Comparison of ENCODE assay signal across 16 cellular contexts in the genomic region with DNA sequence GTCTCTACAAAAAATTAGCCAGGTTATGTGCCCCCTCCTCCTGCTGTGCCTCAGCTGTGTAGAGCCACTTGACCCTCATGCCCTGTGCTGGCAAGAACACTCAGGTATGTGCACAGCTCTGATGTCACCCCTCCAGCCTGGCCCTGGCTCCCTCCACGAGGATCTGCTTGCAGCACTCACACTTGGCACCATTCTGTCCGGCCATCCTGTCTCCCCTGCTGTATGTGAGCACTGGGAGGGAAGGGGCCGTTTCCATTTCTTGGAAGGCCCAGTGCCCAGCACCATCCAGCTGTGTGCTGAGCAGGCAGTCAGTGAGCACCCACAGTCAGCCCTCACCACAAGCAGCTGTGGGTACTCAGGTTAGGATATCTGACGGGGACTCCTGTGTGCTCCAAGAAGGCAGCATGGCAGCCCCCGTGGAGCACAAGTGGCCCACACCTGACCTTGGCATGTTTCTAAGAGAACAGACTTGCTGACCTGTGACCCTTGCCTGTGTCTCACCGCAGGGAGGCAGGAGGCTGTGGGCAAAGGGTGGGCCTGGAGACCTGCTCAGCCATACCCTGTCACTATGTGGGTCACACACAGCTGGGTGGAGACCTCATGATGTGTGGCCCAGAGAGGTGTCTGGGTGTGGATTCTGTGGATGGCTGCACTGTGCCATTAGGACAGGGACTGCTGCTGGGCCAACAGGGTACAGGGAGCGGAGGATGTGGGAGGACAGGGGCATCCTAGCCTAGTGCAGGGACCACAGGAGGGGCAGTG. TPM values are rescaled to one million over a fixed set of nuclear protein-coding genes. Genes with fewer than 3 reads are reported as not detected.
DNase-seq lines count a peak whose midpoint lies in the region; ATAC-seq, FAIRE-seq and TF ChIP-seq lines count a peak whose summit lies in the region.
"Had no signal": no experiment of that assay in that cellular context is flagged by ENCODE, and none has a peak within 500 bp of the region (broad histone marks: within the 10 kb centered on the region; RNA-seq: fewer than 3 reads in every experiment).

No MANE protein-coding gene starts in this region.

- H3K79me1 ChIP-seq in mesenchymal stem cell (replicated peaks; ENCODE audit: low read length, poor library complexity, severe bottlenecking), result no peaks in the 10 kb centered on the region

- peaks cover 67% of the 10 kb centered on the region for H3K4me1 Mint-ChIP-seq in activated naive CD8-positive, alpha-beta T cell (ENCODE audit: low read depth)
- H3K4me1 Mint-ChIP-seq in activated naive CD8-positive, alpha-beta T cell treated with anti-CD3 and anti-CD28 coated beads for 36 hours, result peaks cover 54% of the 10 kb centered on the region
- peaks cover 68 to 89% (median 83%) of the 10 kb centered on the region in 3 donors for H3K4me1 Mint-ChIP-seq in naive B cell

- H3K4me2 ChIP-seq in K562 (ENCODE audit: insufficient read depth, low read length), result no peak overlapping the region
- no peak overlapping the region for H3K4me2 ChIP-seq in mesenchymal stem cell (ENCODE audit: low read length, poor library complexity, severe bottlenecking)

- H3K4ac ChIP-seq in mesenchymal stem cell (ENCODE audit: low read depth in 1 of 2, low read length in 2 of 2), result no peak overlapping the region

- no peak for TF ChIP-seq RAD21 in K562 (CRISPR knock-in tag; conservative IDR thresholded peaks at IDR 0.05 in 1 of 2, IDR thresholded peaks at IDR 0.05 in 1 of 2)

- H3K14ac ChIP-seq in mesenchymal stem cell (ENCODE audit: low read length in 2 of 2), result no peak overlapping the region

- in situ Hi-C loops in K562 (cut with MboI), result no loop called here

- FAIRE-seq in K562 (lab: Jason Lieb, UNC) (no peak), D721Med (lab: Jason Lieb, UNC) (no peak)

- peaks cover 23% of the 10 kb centered on the region for H3K36me3 Mint-ChIP-seq in activated naive CD8-positive, alpha-beta T cell
- H3K36me3 Mint-ChIP-seq in activated naive CD8-positive, alpha-beta T cell treated with anti-CD3 and anti-CD28 coated beads for 36 hours, result peaks cover 52% of the 10 kb centered on the region
- peaks cover 5 to 27% of the 10 kb centered on the region in 2 donors for H3K36me3 Mint-ChIP-seq in naive B cell

- H2BK12ac ChIP-seq in mesenchymal stem cell (ENCODE audit: low read length in 2 of 2), result peak overlapping the region in 1 of 2 experiments; percentile 32

- no TSS peak for BruUV-seq in K562 (replicated peaks; lab: Mats Ljungman, UMichigan)

- no peaks in the 10 kb centered on the region for H3K27me3 ChIP-seq in K562 (ENCODE audit: control insufficient read depth in 2 of 2, insufficient read depth in 2 of 2, low read length in 2 of 2)
- H3K27me3 ChIP-seq in aorta (ENCODE audit: control insufficient read depth in 1 of 2, insufficient read depth in 2 of 2, low read length in 1 of 2), result no peaks in the 10 kb centered on the region
- no peaks in the 10 kb centered on the region for H3K27me3 ChIP-seq in mesenchymal stem cell (ENCODE audit: control insufficient read depth in 1 of 2, insufficient read depth in 1 of 2, low read length in 2 of 2)
- H3K27me3 ChIP-seq: Peyer's patch, tibial nerve had no signal

- H2AFZ ChIP-seq in K562 (ENCODE audit: low read depth, low read length) (no peak overlapping the region), mesenchymal stem cell (ENCODE audit: low read depth, low read length) (no peak overlapping the region)

- no peak overlapping the region for H4K91ac ChIP-seq in mesenchymal stem cell (ENCODE audit: low read length)

- H3K36me3 ChIP-seq in K562 (ENCODE audit: control insufficient read depth, insufficient read depth, low read length), result peaks cover 7% of the 10 kb centered on the region; the same call in 2 of the 3 replicates
- H3K36me3 ChIP-seq in aorta (ENCODE audit: control insufficient read depth in 1 of 2, insufficient read depth in 2 of 2, low read length in 1 of 2), result no peaks in the 10 kb centered on the region
- peaks cover 6 to 12% of the 10 kb centered on the region in 2 experiments for H3K36me3 ChIP-seq in mesenchymal stem cell (ENCODE audit: control insufficient read depth in 1 of 2, insufficient read depth in 2 of 2, low read depth in 1 of 2, low read length in 2 of 2)

- no peak overlapping the region for H2BK5ac ChIP-seq in mesenchymal stem cell (ENCODE audit: low read depth, low read length, poor library complexity, severe bottlenecking)

- no peak overlapping the region for H3K4me3 Mint-ChIP-seq in activated naive CD8-positive, alpha-beta T cell
- no peak overlapping the region for H3K4me3 Mint-ChIP-seq in activated naive CD8-positive, alpha-beta T cell treated with anti-CD3 and anti-CD28 coated beads for 36 hours
- H3K4me3 Mint-ChIP-seq in naive B cell, result peak overlapping the region in 3 of 8 donors; percentile 13 to 64 (median 24)
- H3K4me3 Mint-ChIP-seq: activated CD8-positive, alpha-beta memory T cell treated with anti-CD3 and anti-CD28 coated beads, Interleukin-2, amount 10 ng/mL, durations not matched to agents 7 days and 5 days; activated naive CD4-positive, alpha-beta T cell treated with anti-CD3 and anti-CD28 coated beads, Interleukin-2, amount 50 U/mL, for 24 hours had no signal

- TF ChIP-seq CTCF in K562 (IDR thresholded peaks at IDR 0.05 in 2 of 3, conservative IDR thresholded peaks at IDR 0.05 in 1 of 3; ENCODE audit: insufficient read depth in 2 of 3, low read depth in 1 of 3, low read length in 3 of 3), result no peak
- no peak for TF ChIP-seq CTCF in D721Med (IDR thresholded peaks at IDR 0.05; ENCODE audit: insufficient read depth, missing control alignments)

- H3K27me3 Mint-ChIP-seq in activated naive CD8-positive, alpha-beta T cell, result no peaks in the 10 kb centered on the region
- no peaks in the 10 kb centered on the region for H3K27me3 Mint-ChIP-seq in activated naive CD8-positive, alpha-beta T cell treated with anti-CD3 and anti-CD28 coated beads for 36 hours
- no peaks in the 10 kb centered on the region for H3K27me3 Mint-ChIP-seq in naive B cell
- H3K27me3 Mint-ChIP-seq: activated CD8-positive, alpha-beta memory T cell treated with anti-CD3 and anti-CD28 coated beads, Interleukin-2, amount 10 ng/mL, durations not matched to agents 7 days and 5 days; activated naive CD4-positive, alpha-beta T cell treated with anti-CD3 and anti-CD28 coated beads, Interleukin-2, amount 50 U/mL, for 24 hours had no signal

- WGBS in K562 (ENCODE audit: insufficient coverage, low coverage, missing lambda C conversion rate), result 66% methylated on average over 7 of the region's 7 CpGs
- WGBS in aorta, 2 donors, result 64 to 70% methylated on average over 7 of the region's 7 CpGs
- WGBS in mesenchymal stem cell, result 95% methylated on average over 7 of the region's 7 CpGs

- H3K4me3 ChIP-seq in K562, result no peak overlapping the region
- H3K4me3 ChIP-seq in aorta (ENCODE audit: low read length in 2 of 2), result no peak overlapping the region
- no peak overlapping the region for H3K4me3 ChIP-seq in mesenchymal stem cell (ENCODE audit: insufficient read depth in 1 of 2, low read depth in 1 of 2, low read length in 2 of 2)
- H3K4me3 ChIP-seq: Peyer's patch, skin epidermis, tibial nerve had no signal

- H2BK120ac ChIP-seq in mesenchymal stem cell (ENCODE audit: low read depth, low read length), result no peak overlapping the region

- H3K4me1 ChIP-seq in K562 (replicated peaks in 1 of 2; ENCODE audit: control insufficient read depth in 2 of 2, insufficient read depth in 2 of 2, low read length in 2 of 2) (peaks cover 9 to 12% of the 10 kb centered on the region in 2 experiments; a peak in 4 of 5 replicates), aorta (ENCODE audit: control insufficient read depth in 1 of 2, insufficient read depth in 2 of 2, low read length in 2 of 2) (no peaks in the 10 kb centered on the region), mesenchymal stem cell (ENCODE audit: control insufficient read depth, insufficient read depth, low read depth, low read length) (peaks cover 16% of the 10 kb centered on the region)

- H3K9me3 Mint-ChIP-seq in activated naive CD8-positive, alpha-beta T cell (ENCODE audit: low read depth), result peaks cover 13% of the 10 kb centered on the region
- peaks cover 19% of the 10 kb centered on the region for H3K9me3 Mint-ChIP-seq in activated naive CD8-positive, alpha-beta T cell treated with anti-CD3 and anti-CD28 coated beads for 36 hours
- peaks cover 9 to 23% (median 17%) of the 10 kb centered on the region in 7 donors for H3K9me3 Mint-ChIP-seq in naive B cell
- H3K9me3 Mint-ChIP-seq: activated naive CD4-positive, alpha-beta T cell treated with anti-CD3 and anti-CD28 coated beads, Interleukin-2, amount 50 U/mL, for 24 hours had no signal

- CTCF ChIA-PET in K562 (lab: Yijun Ruan, JAX; ENCODE audit: low intra/inter-chr PET ratio), result no interaction called here

- H2BK15ac ChIP-seq in mesenchymal stem cell (ENCODE audit: low read depth, poor library complexity, severe bottlenecking), result no peak overlapping the region

- no peak for DNase-seq in activated naive CD8-positive, alpha-beta T cell treated with anti-CD3 and anti-CD28 coated beads for 36 hours
- DNase-seq in K562 (ENCODE audit: extremely low read depth in 1 of 4, low spot score in 3 of 4) (no peak), naive B cell (no peak), aorta (no peak), D721Med (ENCODE audit: insufficient read length, low spot score) (no peak), HPDE6-E6E7 (ENCODE audit: extremely low spot score) (no peak), mesenchymal stem cell (no peak)
- DNase-seq: ACHN; activated CD8-positive, alpha-beta memory T cell treated with anti-CD3 and anti-CD28 coated beads, Interleukin-2, amount 10 ng/mL, durations not matched to agents 7 days and 5 days; NCI-H2171; Peyer's patch; T1000 had no signal

- intact Hi-C loops in K562 (cut with micrococcal nuclease) (no loop called here), aorta (cut with DNase I) (no loop called here)

- H4K20me1 ChIP-seq in K562 (replicated peaks; ENCODE audit: control insufficient read depth, insufficient read depth, low read length), result peaks cover 32% of the 10 kb centered on the region

- no peak for TF ChIP-seq EP300 in K562 (IDR thresholded peaks at IDR 0.05; ENCODE audit: low read length)

- H3K18ac ChIP-seq in mesenchymal stem cell (ENCODE audit: low read depth in 1 of 2, low read length in 2 of 2), result no peak overlapping the region

- H4K8ac ChIP-seq in mesenchymal stem cell (ENCODE audit: low read length), result no peak overlapping the region

- H2AK5ac ChIP-seq in mesenchymal stem cell (ENCODE audit: low read length, severe bottlenecking), result no peak overlapping the region

- H3K27ac ChIP-seq in K562 (ENCODE audit: extremely low read depth, low read depth, low read length) (no peak overlapping the region), aorta (ENCODE audit: low read depth in 1 of 2, low read length in 2 of 2) (no peak overlapping the region), mesenchymal stem cell (ENCODE audit: low read length, poor library complexity, severe bottlenecking) (no peak overlapping the region)
- H3K27ac ChIP-seq: Peyer's patch, tibial nerve had no signal

- peak overlapping the region; percentile 18 for H3K27ac Mint-ChIP-seq in activated naive CD8-positive, alpha-beta T cell
- no peak overlapping the region for H3K27ac Mint-ChIP-seq in activated naive CD8-positive, alpha-beta T cell treated with anti-CD3 and anti-CD28 coated beads for 36 hours
- H3K27ac Mint-ChIP-seq in naive B cell, result peak overlapping the region; percentile 59 to 86 (median 78)
- H3K27ac Mint-ChIP-seq: activated CD8-positive, alpha-beta memory T cell treated with anti-CD3 and anti-CD28 coated beads, Interleukin-2, amount 10 ng/mL, durations not matched to agents 7 days and 5 days had no signal

- H3K9me1 ChIP-seq in K562 (ENCODE audit: control insufficient read depth, insufficient read depth, low read length), result peaks cover 11% of the 10 kb centered on the region

- H3K9me3 ChIP-seq in K562 (replicated peaks; ENCODE audit: control insufficient read depth, insufficient read depth, low read depth, low read length) (no peaks in the 10 kb centered on the region), aorta (ENCODE audit: control insufficient read depth, low read length) (no peaks in the 10 kb centered on the region), mesenchymal stem cell (ENCODE audit: control insufficient read depth, low read length) (peaks cover 2% of the 10 kb centered on the region)
- H3K9me3 ChIP-seq: Peyer's patch had no signal

- ATAC-seq in K562 (peak; percentile 51), naive B cell (ENCODE audit: low read depth in 2 of 2) (no peak), aorta (ENCODE audit: low FRiP score) (peak; percentile 33)
- ATAC-seq: activated CD8-positive, alpha-beta memory T cell treated with anti-CD3 and anti-CD28 coated beads, Interleukin-2, amount 10 ng/mL, durations not matched to agents 7 days and 5 days had no signal

- no peak for TF ChIP-seq POLR2A in K562 (conservative IDR thresholded peaks at IDR 0.05)

- POLR2A ChIA-PET in K562 (lab: Yijun Ruan, JAX), result interaction anchor here (0.5 to 1.3 kb wide), 7 partner anchors 9 to 99 kb away, joined by 3 to 6 read pairs (median 4); partner anchors contain the start of gene XPO1

- H3K23ac ChIP-seq in mesenchymal stem cell (ENCODE audit: low read length in 2 of 2), result no peak overlapping the region

- H3K9ac ChIP-seq in K562 (ENCODE audit: insufficient read depth in 1 of 2, low read depth in 2 of 2, low read length in 2 of 2), result peak overlapping the region in 1 of 2 experiments; percentile 84; a peak in 2 of 4 replicates
- no peak overlapping the region for H3K9ac ChIP-seq in mesenchymal stem cell (ENCODE audit: low read length)

- peaks cover 98% of the 10 kb centered on the region for H3K79me2 ChIP-seq in K562 (ENCODE audit: control insufficient read depth, insufficient read depth, low read length)

RNA-seq across cellular contexts. Expression of gene USP34, which starts 31.5 kb away (rescaled TPM):
- 10 to 100 TPM; 59.4 to 64.2 TPM for total RNA-seq in activated naive CD8-positive, alpha-beta T cell treated with anti-CD3 and anti-CD28 coated beads for 36 hours
- total RNA-seq in K562 (2011; cell fraction: chromatin; rRNA removed; ENCODE audit: low replicate concordance), result 203 and 710 TPM in 2 replicates
- 62.7 and 117 TPM in 2 replicates for total RNA-seq in K562 (2011; cell fraction: nucleolus; rRNA removed)
- total RNA-seq in K562 (2011; cell fraction: nucleoplasm; rRNA removed), result 187 and 292 TPM in 2 replicates
- total RNA-seq in K562 (2014; rRNA removed), result 61.8 and 61.9 TPM in 2 replicates
- total RNA-seq in K562 (2014; rRNA removed; fragmentation: Illumina TruSeq; extraction: Trizol), result 98.7 and 111 TPM in 2 replicates
- 89.9 and 94.3 TPM in 2 replicates for total RNA-seq in K562 (2015; rRNA removed; fragmentation: Illumina TruSeq; extraction: Trizol)
- 67.8 and 73.6 TPM in 2 replicates for total RNA-seq in K562 (2021)
- 69.1 and 82.1 TPM in 2 replicates for polyA plus RNA-seq in K562 (2011; rRNA removed)
- polyA plus RNA-seq in K562 (2011; cell fraction: cytosol; rRNA removed), result 24.1 and 44.7 TPM in 2 replicates
- polyA plus RNA-seq in K562 (2011; cell fraction: nucleus; rRNA removed), result 109 and 150 TPM in 2 replicates
- polyA plus RNA-seq in K562 (2012), result 46.1 and 63.7 TPM in 2 replicates
- polyA plus RNA-seq in K562 (2014; fragmentation: Illumina TruSeq; extraction: Trizol), result 83.8 and 108 TPM in 2 replicates
- 10 to 100 TPM; 19.8 to 38.7 TPM for polyA plus RNA-seq in K562 (2014; fragmentation: Nextera tagmentation; extraction: Ambion mirVana)
- polyA plus RNA-seq in K562 (2014; rRNA removed), result 48.3 and 54.1 TPM in 2 replicates
- 252 and 297 TPM in 2 replicates for polyA minus RNA-seq in K562 (2011; rRNA and poly(A)+ RNA removed)
- 70.3 and 94.8 TPM in 2 replicates for polyA minus RNA-seq in K562 (2011; cell fraction: cytosol; rRNA and poly(A)+ RNA removed)
- 139 and 212 TPM in 2 replicates for polyA minus RNA-seq in K562 (2011; cell fraction: nucleus; rRNA and poly(A)+ RNA removed)
- 10 to 100 TPM; 16.1 to 26.9 (median 21.4) TPM for polyA plus RNA-seq in naive B cell (ENCODE audit: low read depth in 6 of 6)
- 100 to 1,000 TPM; 128 to 146 TPM for total RNA-seq in aorta
- 10 to 100 TPM; 25.2 to 54.4 TPM for polyA plus RNA-seq in aorta
- polyA plus RNA-seq in mesenchymal stem cell (2013, experiment 1 of 2), result 36.7 TPM
- polyA plus RNA-seq in mesenchymal stem cell (2013, experiment 2 of 2), result 34.8 TPM

Comparison
In these comparisons a context has a peak if more than half of its experiments do, and no peak if none do; other contexts are left out.
1. ATAC-seq: peak in K562 (single experiment) and aorta (single experiment); none in naive B cell (0 of 2).